In the genomic region with DNA sequence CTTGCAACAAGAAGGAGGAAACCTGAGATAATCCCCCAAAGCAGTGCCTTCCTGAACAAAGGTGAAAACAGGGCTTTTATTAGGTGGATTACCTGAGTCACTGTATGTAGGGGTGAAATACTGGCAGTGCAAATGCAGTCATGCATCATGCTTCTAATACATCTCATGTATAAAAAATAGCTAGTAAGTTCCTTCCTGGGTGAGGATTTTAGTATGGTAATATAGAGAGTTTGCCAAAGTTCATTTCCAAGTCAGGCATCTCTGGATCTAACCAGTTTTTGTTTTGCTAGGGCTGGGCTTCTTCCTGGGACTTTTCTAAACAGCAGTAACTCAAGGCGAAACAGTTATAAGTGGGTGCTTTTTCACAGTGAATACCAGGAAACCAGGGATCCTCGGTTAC, we compare ENCODE assay signal across 27 cellular contexts.
"Had no signal": no experiment of that assay in that cellular context is flagged by ENCODE, and none has a peak within 500 bp of the region (broad histone marks: within the 10 kb centered on the region; RNA-seq: fewer than 3 reads in every experiment).

No MANE protein-coding gene starts in this region.

- H3K36me3 ChIP-seq: gastroesophageal sphincter, left lung, pancreas, stomach, tibial artery had no signal

- H3K4me1 Mint-ChIP-seq: immature natural killer cell; naive B cell; stimulated activated naive B cell treated with anti-CD40 and anti-IgM and Interleukin-4, amounts not matched to agents 10 μg/mL and 1 μg/mL and 100 μg/mL, for 72 hours had no signal

- ATAC-seq: gastroesophageal sphincter; left lung; right cardiac atrium; stimulated activated naive B cell treated with anti-CD40 and anti-IgM and Interleukin-4, amounts not matched to agents 10 μg/mL and 1 μg/mL and 100 μg/mL, for 72 hours had no signal

- H3K27me3 ChIP-seq: gastroesophageal sphincter, left lung, stomach, tibial artery had no signal

- H3K27me3 Mint-ChIP-seq: activated naive CD8-positive, alpha-beta T cell; naive B cell; stimulated activated naive B cell treated with anti-CD40 and anti-IgM and Interleukin-4, amounts not matched to agents 10 μg/mL and 1 μg/mL and 100 μg/mL, for 72 hours had no signal

- H3K4me3 ChIP-seq: coronary artery, dorsolateral prefrontal cortex, gastroesophageal sphincter, left lung, lung, pancreas, stomach, tibial artery had no signal

- H3K4me3 Mint-ChIP-seq: activated naive CD8-positive, alpha-beta T cell; immature natural killer cell; naive B cell; neural crest cell; stimulated activated naive B cell treated with anti-CD40 and anti-IgM and Interleukin-4, amounts not matched to agents 10 μg/mL and 1 μg/mL and 100 μg/mL, for 72 hours had no signal

- H3K9me3 ChIP-seq: gastroesophageal sphincter, pancreas, stomach, tibial artery had no signal

- H3K27ac ChIP-seq: coronary artery, dorsolateral prefrontal cortex, gastroesophageal sphincter, left lung, pancreas, stomach, tibial artery, VCaP had no signal

- H3K27ac Mint-ChIP-seq: activated naive CD8-positive, alpha-beta T cell; immature natural killer cell; naive B cell; stimulated activated naive B cell treated with anti-CD40 and anti-IgM and Interleukin-4, amounts not matched to agents 10 μg/mL and 1 μg/mL and 100 μg/mL, for 72 hours had no signal

- H3K4me1 ChIP-seq: gastroesophageal sphincter, left lung, pancreas, tibial artery had no signal

- DNase-seq: activated CD4-positive, alpha-beta T cell treated with anti-CD3 and anti-CD28 coated beads for 48 hours; activated CD4-positive, alpha-beta T cell treated with anti-CD3 and anti-CD28 coated beads, Interleukin-2, amount 50 U/mL, for 48 hours; activated CD8-positive, alpha-beta memory T cell treated with anti-CD3 and anti-CD28 coated beads for 24 hours; activated effector memory CD4-positive, alpha-beta T cell treated with Interleukin-2 at 50 U/mL for 16 hours; activated naive CD4-positive, alpha-beta T cell treated with Interleukin-2 at 50 U/mL for 16 hours; anterior cingulate cortex; dorsolateral prefrontal cortex; effector memory CD4-positive, alpha-beta T cell; erythroblast; hippocampal formation; immature natural killer cell; left lung; naive B cell; nucleus accumbens; pancreas; right cardiac atrium; stimulated activated CD4-positive, alpha-beta T cell treated with anti-CD3 and anti-CD28 coated beads, Interleukin-15, amount 100 ng/mL, for 24 hours; stimulated activated CD4-positive, alpha-beta T cell treated with anti-CD3 and anti-CD28 coated beads, Interleukin-2, amount 100 ng/mL, for 24 hours; stimulated activated naive B cell treated with anti-CD40 and anti-IgM and Interleukin-4, amounts not matched to agents 10 μg/mL and 1 μg/mL and 100 μg/mL, for 72 hours; stomach; tibial artery had no signal

- H3K36me3 Mint-ChIP-seq: activated naive CD8-positive, alpha-beta T cell; immature natural killer cell; naive B cell; stimulated activated naive B cell treated with anti-CD40 and anti-IgM and Interleukin-4, amounts not matched to agents 10 μg/mL and 1 μg/mL and 100 μg/mL, for 72 hours had no signal
